In genomic region chr19:49875801-49876421, GRCh38 we compare ENCODE assay signal across 8 cellular contexts. TPM values are rescaled to one million over a fixed set of nuclear protein-coding genes. Genes with fewer than 3 reads are reported as not detected.
DNase-seq lines count a peak whose midpoint lies in the region; ATAC-seq and TF ChIP-seq lines count a peak whose summit lies in the region.

No MANE protein-coding gene starts in this region.

- peaks cover 19% of the 10 kb centered on the region; the same call in 1 of the 2 replicates for H3K36me3 ChIP-seq in OCI-LY7 (ENCODE audit: insufficient read depth, low read length)

- no peaks in the 10 kb centered on the region for H4K20me1 ChIP-seq in OCI-LY7 (ENCODE audit: insufficient read depth, low read length)

- peaks cover 30% of the 10 kb centered on the region for H3K4me1 ChIP-seq in OCI-LY7 (ENCODE audit: insufficient read depth, low read length, poor library complexity, severe bottlenecking)

- no peaks in the 10 kb centered on the region for H3K9me3 ChIP-seq in OCI-LY7 (ENCODE audit: low read length)

- H3K9me2 ChIP-seq in OCI-LY7 (ENCODE audit: insufficient read depth, low read length) = no peaks in the 10 kb centered on the region

- CTCF ChIA-PET in OCI-LY7 (lab: Charles Lee; ENCODE audit: unreplicated experiment) = no interaction called here

- peaks cover 13% of the 10 kb centered on the region; the same call in 1 of the 2 replicates for H3K79me2 ChIP-seq in OCI-LY7 (ENCODE audit: insufficient read depth, low read depth, low read length)

- TF ChIP-seq POLR2A in GM18951 (IDR thresholded peaks at IDR 0.05; ENCODE audit: extremely low read depth, insufficient read depth, insufficient read length) = peak; percentile 52

- TF ChIP-seq CTCF in 22Rv1 (IDR thresholded peaks at IDR 0.05) = no peak
- TF ChIP-seq CTCF in OCI-LY7 (conservative IDR thresholded peaks at IDR 0.05; ENCODE audit: low read length) = no peak

- ATAC-seq in Right ventricle myocardium superior (ENCODE audit: poor library complexity) = peak; percentile 21
- ATAC-seq in HG02884 (IDR thresholded peaks at IDR 0.05; ENCODE audit: unreplicated experiment) = no peak
- ATAC-seq in HG02970 (IDR thresholded peaks at IDR 0.05; ENCODE audit: low FRiP score, unreplicated experiment) = no peak

- intact Hi-C loops in OCI-LY7 (cut with micrococcal nuclease; ENCODE audit: unreplicated experiment) (loop anchor here (2.0 to 5.0 kb wide), 2 partner anchors 63 to 284 kb away; partner anchors contain the start of genes FUZ and PRR12), Right ventricle myocardium superior (cut with DNase I) (no loop called here), posterior cingulate gyrus (cut with DNase I) (loop anchor here (10.0 kb wide), 1 partner anchor 381 kb away; the partner anchor contains the start of gene RPS11)

- POLR2A ChIA-PET in OCI-LY7 (lab: Charles Lee) = interaction anchor here (0.5 to 1.4 kb wide), 3 partner anchors 8 to 52 kb away, joined by 3 read pairs; no protein-coding TSS in a partner anchor

- peak overlapping the region; percentile 93 for H3K4me2 ChIP-seq in OCI-LY7 (ENCODE audit: low read length)

- peak; percentile 76 for DNase-seq in OCI-LY7 (ENCODE audit: low spot score)
- DNase-seq in activated effector memory CD4-positive, alpha-beta T cell treated with anti-CD3 and anti-CD28 coated beads, Interleukin-2, amount 50 U/mL, for 16 hours = peak; percentile 85
- DNase-seq in Right ventricle myocardium superior = peak; percentile 83
- peak; percentile 56 to 95 (median 70) for DNase-seq in posterior cingulate gyrus

- H3K4me3 ChIP-seq in OCI-LY7 (ENCODE audit: low read depth, low read length, poor library complexity, severe bottlenecking) = peak overlapping the region; percentile 90

- peak overlapping the region; percentile 60; the same call in 1 of the 2 replicates for H2AFZ ChIP-seq in OCI-LY7 (ENCODE audit: low read length)

- in situ Hi-C loops in GM18951 (cut with MboI; ENCODE audit: low sequenced_read_pairs, unreplicated experiment) = no loop called here

- H3K27ac ChIP-seq in 22Rv1 (peak overlapping the region; percentile 97), OCI-LY7 (ENCODE audit: low read depth, low read length, poor library complexity, severe bottlenecking) (peak overlapping the region; percentile 80)

- TSS peak; percentile 64 for BruUV-seq in OCI-LY7 (replicated peaks; lab: Mats Ljungman, UMichigan)

RNA-seq across cellular contexts. Expression of gene AKT1S1, which starts 1.2 kb away (rescaled TPM):
- total RNA-seq in OCI-LY7 (2014; rRNA removed; shearing (Covaris generic)) = 7.3 TPM in 2 replicates
- total RNA-seq in OCI-LY7 (2022) (19.8 and 21.2 TPM in 2 replicates), Right ventricle myocardium superior (35.0 TPM)

RNA-seq across cellular contexts. Expression of gene TBC1D17, which starts 1.6 kb away (rescaled TPM):
- total RNA-seq in OCI-LY7 (2014; rRNA removed; shearing (Covaris generic)) = 7.9 and 8.0 TPM in 2 replicates
- total RNA-seq in OCI-LY7 (2022) = 24.0 and 31.1 TPM in 2 replicates
- 46.0 TPM for total RNA-seq in Right ventricle myocardium superior

RNA-seq across cellular contexts. Expression of gene PNKP, which starts 8.5 kb away (rescaled TPM):
- 65.4 and 90.9 TPM in 2 replicates for total RNA-seq in OCI-LY7 (2014; rRNA removed; shearing (Covaris generic))
- total RNA-seq in OCI-LY7 (2022) (118 and 140 TPM in 2 replicates), Right ventricle myocardium superior (36.3 TPM)

RNA-seq across cellular contexts. Expression of gene IL4I1, which starts 20.8 kb away (rescaled TPM):
- total RNA-seq in OCI-LY7 (2014; rRNA removed; shearing (Covaris generic)) = 0.25 and 0.39 TPM in 2 replicates
- 1.7 and 1.8 TPM in 2 replicates for total RNA-seq in OCI-LY7 (2022)
- total RNA-seq in Right ventricle myocardium superior = not detected

RNA-seq across cellular contexts. Expression of gene PTOV1, which starts 25.0 kb away (rescaled TPM):
- total RNA-seq in OCI-LY7 (2014; rRNA removed; shearing (Covaris generic)) = 101 and 124 TPM in 2 replicates
- 105 and 114 TPM in 2 replicates for total RNA-seq in OCI-LY7 (2022)
- total RNA-seq in Right ventricle myocardium superior = 120 TPM
